In the genomic region with DNA sequence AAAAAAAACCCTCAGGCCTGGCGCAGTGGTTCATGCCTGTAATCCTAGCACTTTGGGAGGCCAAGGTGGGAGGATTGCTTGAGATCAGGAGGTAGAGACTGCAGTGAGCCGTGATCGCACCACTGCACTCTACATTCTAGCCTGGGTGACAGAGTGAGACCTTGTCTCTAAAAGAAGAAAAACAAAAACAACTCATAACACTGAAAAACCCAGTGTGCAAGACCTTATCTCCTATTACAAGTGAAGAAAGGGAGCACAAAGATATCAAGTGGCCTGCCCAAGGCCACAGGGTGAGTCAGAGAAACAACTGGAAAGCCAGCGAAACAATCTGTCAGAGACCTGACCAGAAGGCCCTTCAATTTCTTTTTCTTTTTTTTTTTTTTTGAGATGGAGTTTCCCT, we compare ENCODE assay signal across 1 cellular context.
TF ChIP-seq lines count a peak whose summit lies in the region.

No MANE protein-coding gene starts in this region.

TF ChIP-seq in HEK293, 187 proteins besides CTCF, POLR2A, EP300 and RAD21 (continued from another document):
- TF ChIP-seq PRDM10 (tag by site-specific recombination; IDR thresholded peaks at IDR 0.05), result 0 out of 2 replicates have a peak, but pooled peaks have one; percentile 64
- TF ChIP-seq ZSCAN30 (tag by site-specific recombination; IDR thresholded peaks at IDR 0.05), result no peak
TF ChIP-seq in HEK293: peak in this region for 1.
